Comparison of ENCODE assay signal across 9 cellular contexts in the genomic region with DNA sequence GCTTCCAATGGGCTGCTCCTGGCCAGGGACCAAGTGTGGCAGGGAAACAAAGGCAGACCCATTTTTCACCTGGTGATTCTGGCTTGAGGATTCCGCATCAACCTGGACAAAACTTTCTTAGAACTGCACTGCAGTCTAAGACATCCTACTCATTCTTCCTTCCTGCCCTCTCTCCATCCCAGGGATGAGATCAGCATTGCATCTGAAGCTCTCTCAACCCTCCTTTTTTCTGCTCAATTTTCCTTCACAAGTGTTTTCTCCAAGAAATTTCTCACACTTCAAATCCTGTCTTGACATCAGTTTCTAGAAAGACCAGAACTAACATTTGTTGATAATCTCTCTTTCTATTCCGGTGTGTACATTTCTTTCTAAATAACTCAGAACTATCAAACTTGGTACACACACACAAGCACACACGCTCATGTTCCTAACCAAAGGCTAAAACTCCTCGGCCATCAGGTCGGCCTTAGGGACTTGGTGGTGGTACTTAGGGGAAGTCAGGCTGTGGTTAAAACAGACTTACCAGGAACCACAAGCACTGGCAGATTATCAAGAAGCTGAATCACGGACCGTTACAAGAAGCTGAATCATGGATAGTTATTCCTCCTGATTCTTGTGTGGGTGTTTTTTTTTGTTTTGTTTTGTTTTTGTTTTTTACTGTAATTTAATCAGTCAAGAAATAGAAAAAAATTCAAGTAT. TPM values are rescaled to one million over a fixed set of nuclear protein-coding genes. Genes with fewer than 3 reads are reported as not detected.
DNase-seq lines count a peak whose midpoint lies in the region; ATAC-seq, FAIRE-seq and TF ChIP-seq lines count a peak whose summit lies in the region.
"Had no signal": no experiment of that assay in that cellular context is flagged by ENCODE, and none has a peak within 500 bp of the region (broad histone marks: within the 10 kb centered on the region; RNA-seq: fewer than 3 reads in every experiment).

No MANE protein-coding gene starts in this region.

- no peaks in the 10 kb centered on the region for H3K9me3 Mint-ChIP-seq in activated T-helper 17 cell treated with anti-CD3 and anti-CD28 coated beads, Interleukin-2, amount 50 U/mL, for 72 hours

- DNase-seq in Daoy (ENCODE audit: low read depth): peak; percentile 97
- peak; percentile 93 for DNase-seq in HS-5 (ENCODE audit: low read depth)
- peak; percentile 52 for DNase-seq in mucosa of gallbladder (ENCODE audit: low spot score)
- no peak for DNase-seq in D721Med (ENCODE audit: insufficient read length, low spot score)
- DNase-seq in NCI-H146 (lab: John Stamatoyannopoulos, UW): no peak
- DNase-seq in NCI-H1694 (lab: John Stamatoyannopoulos, UW): no peak
- DNase-seq: effector CD4-positive, alpha-beta T cell had no signal

- H3K36me3 Mint-ChIP-seq in activated T-helper 17 cell treated with anti-CD3 and anti-CD28 coated beads, Interleukin-2, amount 50 U/mL, for 72 hours (ENCODE audit: low read depth): no peaks in the 10 kb centered on the region

- peak overlapping the region; percentile 13 for H3K4me3 Mint-ChIP-seq in activated T-helper 17 cell treated with anti-CD3 and anti-CD28 coated beads, Interleukin-2, amount 50 U/mL, for 72 hours

- peak; percentile 70 for ATAC-seq in activated T-helper 17 cell treated with anti-CD3 and anti-CD28 coated beads, Interleukin-2, amount 50 U/mL, for 72 hours (replicated peaks)
- no peak for ATAC-seq in GM21526 (IDR thresholded peaks at IDR 0.05; ENCODE audit: low FRiP score, unreplicated experiment)

- FAIRE-seq in D721Med (lab: Jason Lieb, UNC): no peak

- peaks cover 11% of the 10 kb centered on the region for H3K4me1 Mint-ChIP-seq in activated T-helper 17 cell treated with anti-CD3 and anti-CD28 coated beads, Interleukin-2, amount 50 U/mL, for 72 hours

- peak overlapping the region; percentile 37 for H3K27ac Mint-ChIP-seq in activated T-helper 17 cell treated with anti-CD3 and anti-CD28 coated beads, Interleukin-2, amount 50 U/mL, for 72 hours

- peaks cover 24% of the 10 kb centered on the region for H3K27me3 Mint-ChIP-seq in activated T-helper 17 cell treated with anti-CD3 and anti-CD28 coated beads, Interleukin-2, amount 50 U/mL, for 72 hours

- TF ChIP-seq CTCF in D721Med (IDR thresholded peaks at IDR 0.05; ENCODE audit: insufficient read depth, missing control alignments): no peak

RNA-seq across cellular contexts. Expression of a gene that starts 21.0 kb away (rescaled TPM):
- 5.1 and 7.4 TPM in 2 replicates for total RNA-seq in Daoy (2014; rRNA removed; shearing (Covaris generic))
- total RNA-seq in activated T-helper 17 cell treated with anti-CD3 and anti-CD28 coated beads, Interleukin-2, amount 50 U/mL, for 72 hours: under 1 TPM; 0.37 to 0.76 TPM
- 151 TPM for total RNA-seq in mucosa of gallbladder

Comparison
In these comparisons a context has a peak if more than half of its experiments do, and no peak if none do; other contexts are left out.
1. DNase-seq: peak in Daoy (single experiment), HS-5 (single experiment) and mucosa of gallbladder (single experiment); none in D721Med (single experiment), NCI-H146 (single experiment) and NCI-H1694 (single experiment).
2. RNA of a gene that starts 21.0 kb away (total RNA-seq): 151 TPM in mucosa of gallbladder (single experiment); 5.1 to 7.4 TPM in Daoy and 0.37 to 0.76 TPM in activated T-helper 17 cell treated with anti-CD3 and anti-CD28 coated beads, Interleukin-2, amount 50 U/mL, for 72 hours; every median in the first group is over 10 times any median in the second.